ENCODE assay signal across 8 cellular contexts in genomic region chr14:23568021-23568599, GRCh38. TPM values are rescaled to one million over a fixed set of nuclear protein-coding genes. Genes with fewer than 3 reads are reported as not detected.
DNase-seq lines count a peak whose midpoint lies in the region; ATAC-seq, FAIRE-seq and TF ChIP-seq lines count a peak whose summit lies in the region.

No MANE protein-coding gene starts in this region.

- no peak for ATAC-seq in activated naive CD4-positive, alpha-beta T cell treated with anti-CD3 and anti-CD28 coated beads, Interleukin-2, amount 50 U/mL, for 72 hours
- no peak for ATAC-seq in HG03565 (IDR thresholded peaks at IDR 0.05; ENCODE audit: unreplicated experiment)
- ATAC-seq in GM19397 (IDR thresholded peaks at IDR 0.05; ENCODE audit: unreplicated experiment), result no peak

- TF ChIP-seq CTCF in kidney (IDR thresholded peaks at IDR 0.05; ENCODE audit: borderline replicate concordance, extremely low read depth, insufficient read depth), result no peak

- peaks cover 24% of the 10 kb centered on the region for H3K4me1 Mint-ChIP-seq in activated T-cell treated with anti-CD3 and anti-CD28 coated beads, Interleukin-2, amount 50 U/mL, for 24 hours (ENCODE audit: low read depth)

- no peak overlapping the region for H3K27ac ChIP-seq in kidney (ENCODE audit: low read depth in 2 of 2, low read length in 2 of 2)
- peak overlapping the region; percentile 73 for H3K27ac ChIP-seq in thymus (ENCODE audit: low read depth)

- WGBS in thymus, result 67% methylated on average over 2 of the region's 2 CpGs

- peak overlapping the region; percentile 96 for H3K4me3 Mint-ChIP-seq in activated T-cell treated with anti-CD3 and anti-CD28 coated beads, Interleukin-2, amount 50 U/mL, for 24 hours

- H3K36me3 ChIP-seq in kidney (ENCODE audit: control insufficient read depth in 1 of 2, insufficient read depth in 2 of 2, low read length in 2 of 2) (peaks cover 0 to 4% of the 10 kb centered on the region in 2 donors), thymus (ENCODE audit: control insufficient read depth, insufficient read depth) (peaks cover 26% of the 10 kb centered on the region)

- intact Hi-C loops in kidney (cut with DNase I), result no loop called here

- H3K27me3 ChIP-seq in thymus (ENCODE audit: control insufficient read depth, insufficient read depth), result no peaks in the 10 kb centered on the region

- peak overlapping the region; percentile 98 for H3K27ac Mint-ChIP-seq in activated T-cell treated with anti-CD3 and anti-CD28 coated beads, Interleukin-2, amount 50 U/mL, for 24 hours
- H3K27ac Mint-ChIP-seq in activated naive CD4-positive, alpha-beta T cell treated with anti-CD3 and anti-CD28 coated beads, Interleukin-2, amount 50 U/mL, for 72 hours, result peak overlapping the region; percentile 97 to 99

- DNase-seq in activated T-cell treated with anti-CD3 and anti-CD28 coated beads, Interleukin-2, amount 50 U/mL, for 24 hours, result no peak
- DNase-seq in activated T-cell treated with anti-CD3 and anti-CD28 coated beads, Interleukin-2, amount 50 U/mL, for 48 hours, result no peak
- no peak for DNase-seq in activated naive CD4-positive, alpha-beta T cell treated with anti-CD3 and anti-CD28 coated beads, Interleukin-2, amount 50 U/mL, for 72 hours (ENCODE audit: low spot score in 2 of 2)
- DNase-seq in kidney, result peak; percentile 38
- no peak for DNase-seq in AG08395 (ENCODE audit: low spot score)

- no peaks in the 10 kb centered on the region for H3K9me3 Mint-ChIP-seq in activated T-cell treated with anti-CD3 and anti-CD28 coated beads, Interleukin-2, amount 50 U/mL, for 24 hours
- H3K9me3 Mint-ChIP-seq in activated naive CD4-positive, alpha-beta T cell treated with anti-CD3 and anti-CD28 coated beads, Interleukin-2, amount 50 U/mL, for 72 hours, result no peaks in the 10 kb centered on the region

- peaks cover 45% of the 10 kb centered on the region for H3K36me3 Mint-ChIP-seq in activated T-cell treated with anti-CD3 and anti-CD28 coated beads, Interleukin-2, amount 50 U/mL, for 24 hours (ENCODE audit: low read depth)
- H3K36me3 Mint-ChIP-seq in activated naive CD4-positive, alpha-beta T cell treated with anti-CD3 and anti-CD28 coated beads, Interleukin-2, amount 50 U/mL, for 72 hours, result peaks cover 6 to 8% of the 10 kb centered on the region in 2 donors

- H3K4me1 ChIP-seq in kidney (ENCODE audit: control insufficient read depth in 1 of 2, insufficient read depth in 1 of 2, low read depth in 1 of 2, low read length in 2 of 2) (peaks cover 6 to 19% of the 10 kb centered on the region in 2 donors), thymus (ENCODE audit: control insufficient read depth, insufficient read depth, low read length) (peaks cover 9% of the 10 kb centered on the region)

- H3K9me3 ChIP-seq in kidney (ENCODE audit: control insufficient read depth in 1 of 2, low read length in 2 of 2), result no peaks in the 10 kb centered on the region
- H3K9me3 ChIP-seq in thymus (ENCODE audit: control insufficient read depth), result no peaks in the 10 kb centered on the region

- H3K4me3 ChIP-seq in kidney (ENCODE audit: low read length in 2 of 2) (peak overlapping the region in 1 of 2 donors; percentile 74), thymus (ENCODE audit: low read length) (peak overlapping the region; percentile 73)

- FAIRE-seq in kidney (lab: Jason Lieb, UNC), result no peak

- peaks cover 6% of the 10 kb centered on the region for H3K27me3 Mint-ChIP-seq in activated T-cell treated with anti-CD3 and anti-CD28 coated beads, Interleukin-2, amount 50 U/mL, for 24 hours

- H3K9ac ChIP-seq in kidney (ENCODE audit: low read length in 2 of 2), result peak overlapping the region; percentile 19 to 24

RNA-seq across cellular contexts. Expression of gene AP1G2, which starts 0.5 kb away (rescaled TPM):
- 100 to 1,000 TPM; 193 to 370 TPM for total RNA-seq in activated naive CD4-positive, alpha-beta T cell treated with anti-CD3 and anti-CD28 coated beads, Interleukin-2, amount 50 U/mL, for 72 hours
- total RNA-seq in kidney, result 123 TPM
- polyA plus RNA-seq in kidney (ENCODE audit: insufficient read depth, low read depth, low replicate concordance) (56.7 TPM), thymus (313 TPM)

RNA-seq across cellular contexts. Expression of gene JPH4, which starts 10.5 kb away (rescaled TPM):
- not detected for total RNA-seq in activated naive CD4-positive, alpha-beta T cell treated with anti-CD3 and anti-CD28 coated beads, Interleukin-2, amount 50 U/mL, for 72 hours
- total RNA-seq in kidney, result 7.0 TPM
- polyA plus RNA-seq in kidney (ENCODE audit: insufficient read depth, low read depth, low replicate concordance), result 3.6 TPM
- 0.59 TPM for polyA plus RNA-seq in thymus

RNA-seq across cellular contexts. Expression of gene THTPA, which starts 12.0 kb away (rescaled TPM):
- 1 to 10 TPM; 5.9 to 6.5 TPM for total RNA-seq in activated naive CD4-positive, alpha-beta T cell treated with anti-CD3 and anti-CD28 coated beads, Interleukin-2, amount 50 U/mL, for 72 hours
- total RNA-seq in kidney, result 24.4 TPM
- polyA plus RNA-seq in kidney (ENCODE audit: insufficient read depth, low read depth, low replicate concordance) (38.4 TPM), thymus (8.8 TPM)

RNA-seq across cellular contexts. Expression of gene ZFHX2, which starts 16.5 kb away (rescaled TPM):
- total RNA-seq in activated naive CD4-positive, alpha-beta T cell treated with anti-CD3 and anti-CD28 coated beads, Interleukin-2, amount 50 U/mL, for 72 hours, result 1 to 10 TPM; 1.1 to 2.5 TPM
- 4.9 TPM for total RNA-seq in kidney
- polyA plus RNA-seq in kidney (ENCODE audit: insufficient read depth, low read depth, low replicate concordance) (6.1 TPM), thymus (0.48 TPM)
